In the genomic region with DNA sequence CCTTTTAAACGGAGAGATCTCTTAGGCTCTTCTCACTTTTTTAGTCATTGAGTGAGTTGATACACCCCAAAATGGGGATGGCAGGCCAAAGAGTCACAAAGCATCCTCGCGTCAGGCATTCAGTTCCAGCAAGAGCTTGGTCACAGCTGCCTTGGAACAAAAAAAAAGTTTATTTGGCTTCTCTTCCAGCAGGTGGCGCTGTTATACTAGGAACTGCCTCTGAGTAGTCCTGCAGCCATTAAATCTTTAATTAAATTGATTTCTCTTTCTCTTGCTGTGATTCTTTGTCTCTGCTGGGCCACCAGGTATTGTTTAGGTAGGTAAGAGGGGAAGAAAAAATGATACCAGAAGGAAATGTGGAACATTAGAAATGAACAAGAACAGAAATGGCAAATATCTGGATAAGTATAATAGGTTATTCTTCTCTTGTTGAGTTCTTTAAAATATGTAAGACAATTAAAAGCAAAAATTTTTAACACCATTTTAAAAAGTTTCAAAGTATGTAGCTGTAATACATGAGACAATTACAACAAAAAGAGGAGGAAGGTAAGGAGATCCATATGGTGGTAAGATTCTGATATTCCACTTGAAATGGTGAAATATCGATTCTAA, we compare ENCODE assay signal across 8 cellular contexts.
DNase-seq lines count a peak whose midpoint lies in the region; ATAC-seq and TF ChIP-seq lines count a peak whose summit lies in the region.

No MANE protein-coding gene starts in this region.

- in situ Hi-C loops in astrocyte of the spinal cord (cut with HindIII; ENCODE audit: low sequenced_read_pairs), result no loop called here

- DNase-seq in D341Med (ENCODE audit: low spot score) (peak; percentile 82), NCI-H1417 (lab: John Stamatoyannopoulos, UW) (peak; percentile 45 to 88 (median 62)), SKM-1 treated with dmso at 0.1 percent for 144 hours (lab: John Stamatoyannopoulos, UW; ENCODE audit: unreplicated experiment) (peak; percentile 48), astrocyte of the spinal cord (ENCODE audit: low read depth, low spot score) (peak; percentile 66), iPS DF 4.7 (ENCODE audit: extremely low read depth, low spot score) (peak; percentile 51), T1000 (lab: John Stamatoyannopoulos, UW) (no peak)
- peak; percentile 27 for DNase-seq in stimulated activated CD4-positive, alpha-beta T cell treated with anti-CD3 and anti-CD28 coated beads, Interleukin-12 subunit alpha, Interleukin-12 subunit beta, amount 100 ng/mL, for 4 hours

- TF ChIP-seq CTCF in astrocyte of the spinal cord (IDR thresholded peaks at IDR 0.05; ENCODE audit: low read depth, low read length), result peak; percentile 69

- H3K4me3 ChIP-seq in astrocyte of the spinal cord (ENCODE audit: low read depth, low read length), result no peak overlapping the region

- ATAC-seq in GM21825 (IDR thresholded peaks at IDR 0.05; ENCODE audit: unreplicated experiment), result peak; percentile 75
